In genomic region chr9:35229779-35230143, GRCh38 we compare ENCODE assay signal across 21 cellular contexts.
"Had no signal": no experiment of that assay in that cellular context is flagged by ENCODE, and none has a peak within 500 bp of the region (broad histone marks: within the 10 kb centered on the region; RNA-seq: fewer than 3 reads in every experiment).

No MANE protein-coding gene starts in this region.

- H3K27ac ChIP-seq: foreskin keratinocyte, heart right ventricle, left lung, suprapubic skin, tibial artery had no signal

- H3K4me1 ChIP-seq: foreskin keratinocyte, tibial artery had no signal

- H3K4me3 ChIP-seq: heart right ventricle, left lung, lung, suprapubic skin, tibial artery had no signal

- H3K27me3 ChIP-seq: foreskin keratinocyte, heart right ventricle, left lung, suprapubic skin, tibial artery had no signal

- DNase-seq: activated CD4-positive, alpha-beta T cell treated with anti-CD3 and anti-CD28 coated beads for 36 hours; activated CD4-positive, CD25-positive, alpha-beta regulatory T cell; activated CD8-positive, alpha-beta memory T cell treated with anti-CD3 and anti-CD28 coated beads, Interleukin-2, amount 10 ng/mL, durations not matched to agents 7 days and 5 days; activated CD8-positive, alpha-beta T cell treated with anti-CD3 and anti-CD28 coated beads, Interleukin-2, amount 10 ng/mL, durations not matched to agents 7 days and 5 days; activated naive CD4-positive, alpha-beta T cell; activated T-cell treated with anti-CD3 and anti-CD28 coated beads, Interleukin-2, amount 50 U/mL, for 72 hours; effector CD8-positive, alpha-beta T cell; foreskin keratinocyte; heart right ventricle; kidney glomerular epithelial cell; left lung; mesendoderm; retina; stimulated activated CD4-positive, alpha-beta T cell treated with anti-CD3 and anti-CD28 coated beads, Interleukin-15, amount 100 ng/mL, for 24 hours; stimulated activated CD4-positive, alpha-beta T cell treated with anti-CD3 and anti-CD28 coated beads, Interleukin-2, amount 100 ng/mL, for 24 hours; stimulated activated naive CD4-positive, alpha-beta T cell; T-helper 1 cell; tibial artery had no signal

- H3K36me3 ChIP-seq: heart right ventricle, left lung, suprapubic skin, tibial artery had no signal

- ATAC-seq: activated CD4-positive, alpha-beta T cell treated with anti-CD3 and anti-CD28 coated beads for 36 hours; activated CD8-positive, alpha-beta memory T cell treated with anti-CD3 and anti-CD28 coated beads, Interleukin-2, amount 10 ng/mL, durations not matched to agents 7 days and 5 days; activated CD8-positive, alpha-beta T cell treated with anti-CD3 and anti-CD28 coated beads, Interleukin-2, amount 10 ng/mL, durations not matched to agents 7 days and 5 days; activated naive CD4-positive, alpha-beta T cell treated with anti-CD3 and anti-CD28 coated beads, Interleukin-2, amount 50 U/mL, for 72 hours; activated T-cell treated with anti-CD3 and anti-CD28 coated beads, Interleukin-2, amount 50 U/mL, for 72 hours; foreskin keratinocyte; heart right ventricle had no signal

- H3K9me3 ChIP-seq: left lung, suprapubic skin, tibial artery had no signal
